Comparison of ENCODE assay signal across 7 cellular contexts in genomic region chr6:81648502-81648901, GRCh38.
"Had no signal": no experiment of that assay in that cellular context is flagged by ENCODE, and none has a peak within 500 bp of the region (broad histone marks: within the 10 kb centered on the region; RNA-seq: fewer than 3 reads in every experiment).

No MANE protein-coding gene starts in this region.

- FAIRE-seq: G401.6, GM12891, GM12892, GM18507, GM19239 had no signal

- DNase-seq: GDM1, GF-D8 had no signal
